14 cellular contexts compared by ENCODE assay signal in genomic region chr5:78953092-78953800, GRCh38. TPM values are rescaled to one million over a fixed set of nuclear protein-coding genes. Genes with fewer than 3 reads are reported as not detected.
DNase-seq lines count a peak whose midpoint lies in the region; ATAC-seq and TF ChIP-seq lines count a peak whose summit lies in the region.
"Had no signal": no experiment of that assay in that cellular context is flagged by ENCODE, and none has a peak within 500 bp of the region (broad histone marks: within the 10 kb centered on the region; RNA-seq: fewer than 3 reads in every experiment).

No MANE protein-coding gene starts in this region.

- H3K36me3 ChIP-seq in WERI-Rb-1 (no peaks in the 10 kb centered on the region), Karpas-422 (ENCODE audit: insufficient read depth, low read length) (no peaks in the 10 kb centered on the region)
- H3K36me3 ChIP-seq: uterus had no signal

- H3K4me3 ChIP-seq in fibroblast of mammary gland (ENCODE audit: control insufficient read depth, low read depth, low read length) (no peak overlapping the region), WERI-Rb-1 (ENCODE audit: low read depth, low read length) (no peak overlapping the region), Karpas-422 (ENCODE audit: low read length) (no peak overlapping the region)
- H3K4me3 ChIP-seq: uterus had no signal

- H4K20me1 ChIP-seq in Karpas-422 (ENCODE audit: insufficient read depth, low read depth, low read length): no peaks in the 10 kb centered on the region; the same call in 1 of the 2 replicates

- no peaks in the 10 kb centered on the region for H3K9me2 ChIP-seq in Karpas-422 (replicated peaks; ENCODE audit: insufficient read depth, low read length)

- no peak overlapping the region for H3K9ac ChIP-seq in Karpas-422 (ENCODE audit: low read length)

- H3K27me3 ChIP-seq in WERI-Rb-1 (ENCODE audit: insufficient read depth, low read depth, severe bottlenecking) (no peaks in the 10 kb centered on the region), Karpas-422 (ENCODE audit: low read length) (no peaks in the 10 kb centered on the region)
- H3K27me3 ChIP-seq: uterus had no signal

- H3K27ac ChIP-seq in WERI-Rb-1 (no peak overlapping the region), Karpas-422 (ENCODE audit: low read length) (no peak overlapping the region)
- H3K27ac ChIP-seq: uterus had no signal

- TF ChIP-seq CTCF in fibroblast of mammary gland (conservative IDR thresholded peaks at IDR 0.05; ENCODE audit: control insufficient read depth, insufficient read depth, low read depth, low read length) (no peak), WERI-Rb-1 (IDR thresholded peaks at IDR 0.05; ENCODE audit: low read depth, low read length) (no peak)

- H3K9me3 ChIP-seq in WERI-Rb-1 (ENCODE audit: severe bottlenecking) (no peaks in the 10 kb centered on the region), Karpas-422 (ENCODE audit: low read length) (no peaks in the 10 kb centered on the region)
- H3K9me3 ChIP-seq: uterus had no signal

- no peaks in the 10 kb centered on the region for H3K79me2 ChIP-seq in Karpas-422 (ENCODE audit: low read length)

- ATAC-seq in GM18907 (IDR thresholded peaks at IDR 0.05; ENCODE audit: unreplicated experiment): peak; percentile 41
- peak; percentile 59 for ATAC-seq in HG03342 (IDR thresholded peaks at IDR 0.05; ENCODE audit: unreplicated experiment)

- DNase-seq in ELR (ENCODE audit: low read depth) (peak; percentile 46), fibroblast of mammary gland (ENCODE audit: low read depth) (peak; percentile 58), WERI-Rb-1 (no peak), Karpas-422 (no peak), NCI-H524 (lab: John Stamatoyannopoulos, UW) (no peak)
- DNase-seq in stimulated activated CD4-positive, alpha-beta T cell treated with anti-CD3 and anti-CD28 coated beads, Interleukin-12 subunit alpha, Interleukin-12 subunit beta, amount 100 ng/mL, for 4 hours: no peak
- DNase-seq: amniotic stem cell; effector CD8-positive, alpha-beta T cell; H7; NCI-H1092; NCI-H82; uterus had no signal

- no peak overlapping the region for H3K4me2 ChIP-seq in Karpas-422 (ENCODE audit: low read depth, low read length, poor library complexity, severe bottlenecking)

- no peak overlapping the region for H2AFZ ChIP-seq in Karpas-422 (ENCODE audit: low read length)

- H3K4me1 ChIP-seq in Karpas-422 (ENCODE audit: low read length): no peaks in the 10 kb centered on the region
- H3K4me1 ChIP-seq: uterus had no signal

RNA-seq across cellular contexts. Expression of gene ARSB, which starts 31.9 kb away (rescaled TPM):
- 3.1 and 10.8 TPM in 2 replicates for total RNA-seq in Karpas-422 (2014; rRNA removed; shearing (Covaris generic); ENCODE audit: low replicate concordance)

Comparison
In these comparisons a context has a peak if more than half of its experiments do, and no peak if none do; other contexts are left out.
1. DNase-seq: peak in ELR (single experiment) and fibroblast of mammary gland (single experiment); none in WERI-Rb-1 (single experiment), Karpas-422 (single experiment), stimulated activated CD4-positive, alpha-beta T cell treated with anti-CD3 and anti-CD28 coated beads, Interleukin-12 subunit alpha, Interleukin-12 subunit beta, amount 100 ng/mL, for 4 hours (single experiment) and NCI-H524 (0 of 2).